ENCODE assay signal across 8 cellular contexts in the genomic region with DNA sequence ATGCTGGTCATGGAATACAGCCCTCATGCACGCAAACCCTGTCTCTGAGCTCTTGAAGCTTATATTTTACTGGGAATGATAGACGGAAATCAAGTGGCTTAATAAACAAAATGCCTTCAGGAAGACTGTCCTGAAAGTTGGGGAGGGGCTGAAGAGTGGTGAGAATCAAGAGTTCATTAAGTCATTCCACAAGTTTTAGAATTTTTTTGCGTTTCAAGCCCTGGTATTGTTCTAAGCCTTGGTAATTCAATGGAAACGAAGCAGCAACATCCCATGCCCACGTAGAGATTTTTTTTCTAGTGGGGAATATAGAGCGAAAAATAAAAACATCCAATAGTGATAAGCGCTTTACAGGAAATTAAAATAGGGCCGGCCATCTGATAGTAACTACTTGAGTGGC. TPM values are rescaled to one million over a fixed set of nuclear protein-coding genes. Genes with fewer than 3 reads are reported as not detected.
A peak's percentile ranks its signal among the peaks of the same experiment; 100 is the strongest.
DNase-seq lines count a peak whose midpoint lies in the region; ATAC-seq and TF ChIP-seq lines count a peak whose summit lies in the region.

No MANE protein-coding gene starts in this region.

- H3K27me3 ChIP-seq in HUES64 (ENCODE audit: insufficient read depth, low read length), result no peaks in the 10 kb centered on the region
- H3K27me3 ChIP-seq in muscle layer of duodenum (ENCODE audit: low read depth, low read length), result no peaks in the 10 kb centered on the region

- peak overlapping the region; percentile 93 for H3K4me3 ChIP-seq in HUES64 (ENCODE audit: low read length)
- peak overlapping the region; percentile 91 to 94 for H3K4me3 ChIP-seq in muscle layer of duodenum (ENCODE audit: low read depth in 1 of 2, low read length in 2 of 2)

- no peak for TF ChIP-seq CTCF in 22Rv1 (IDR thresholded peaks at IDR 0.05)

- no peaks in the 10 kb centered on the region for H3K9me3 Mint-ChIP-seq in central memory CD8-positive, alpha-beta T cell

- no peak for ATAC-seq in central memory CD8-positive, alpha-beta T cell (replicated peaks; ENCODE audit: extremely low read depth, poor library complexity, severe bottlenecking)
- ATAC-seq in HG03571 (IDR thresholded peaks at IDR 0.05; ENCODE audit: unreplicated experiment), result no peak

- no peak for DNase-seq in central memory CD8-positive, alpha-beta T cell (ENCODE audit: low spot score in 2 of 2)
- no peak for DNase-seq in NCI-H146 (lab: John Stamatoyannopoulos, UW)
- no peak for DNase-seq in NCI-H2171 treated with DMSO at 0.1 percent for 48 hours (lab: John Stamatoyannopoulos, UW)
- DNase-seq in NCI-H2171 (lab: John Stamatoyannopoulos, UW), result no peak

- H3K27me3 Mint-ChIP-seq in central memory CD8-positive, alpha-beta T cell, result no peaks in the 10 kb centered on the region

- H3K9me3 ChIP-seq in HUES64 (ENCODE audit: insufficient read depth, low read depth, low read length) (no peaks in the 10 kb centered on the region), muscle layer of duodenum (ENCODE audit: control insufficient read depth in 1 of 2, low read length in 2 of 2) (no peaks in the 10 kb centered on the region)

- H3K27ac ChIP-seq in 22Rv1, result peak overlapping the region; percentile 99
- peak overlapping the region; percentile 99 for H3K27ac ChIP-seq in HUES64 (ENCODE audit: low read depth, low read length)
- peak overlapping the region; percentile 90 for H3K27ac ChIP-seq in muscle layer of duodenum (ENCODE audit: low read length)

- H3K9ac ChIP-seq in HUES64 (ENCODE audit: low read depth, low read length), result peak overlapping the region; percentile 97

- peak overlapping the region; percentile 99 for H3K27ac Mint-ChIP-seq in central memory CD8-positive, alpha-beta T cell (ENCODE audit: low read depth)

- H3K4me1 Mint-ChIP-seq in central memory CD8-positive, alpha-beta T cell, result peaks cover 51% of the 10 kb centered on the region

- H3K36me3 ChIP-seq in HUES64 (ENCODE audit: insufficient read depth, low read length) (peaks cover 21% of the 10 kb centered on the region), muscle layer of duodenum (ENCODE audit: control insufficient read depth in 1 of 2, insufficient read depth in 2 of 2, low read length in 2 of 2) (peaks cover 5 to 9% of the 10 kb centered on the region in 2 donors)

- WGBS in HUES64, result 9% methylated on average over 8 of the region's 8 CpGs

- H3K36me3 Mint-ChIP-seq in central memory CD8-positive, alpha-beta T cell (ENCODE audit: insufficient read depth), result peaks cover 41% of the 10 kb centered on the region

- H3K4me1 ChIP-seq in HUES64 (ENCODE audit: insufficient read depth, low read length) (peaks cover 8% of the 10 kb centered on the region; the same call in 1 of the 2 replicates), muscle layer of duodenum (ENCODE audit: control insufficient read depth in 1 of 2, insufficient read depth in 2 of 2, low read length in 2 of 2) (peaks cover 0 to 12% of the 10 kb centered on the region in 2 donors)

- peak overlapping the region; percentile 100 for H3K4me3 Mint-ChIP-seq in central memory CD8-positive, alpha-beta T cell

RNA-seq across cellular contexts. Expression of gene PFAS, which starts 0.5 kb away (rescaled TPM):
- polyA plus RNA-seq in HUES64 (2013, experiment 1 of 2), result 63.3 TPM
- 55.2 TPM for polyA plus RNA-seq in HUES64 (2013, experiment 2 of 2)

RNA-seq across cellular contexts. Expression of gene CTC1, which starts 1.8 kb away (rescaled TPM):
- 12.4 TPM for polyA plus RNA-seq in HUES64 (2013, experiment 1 of 2)
- polyA plus RNA-seq in HUES64 (2013, experiment 2 of 2), result 10.8 TPM

RNA-seq across cellular contexts. Expression of gene RANGRF, which starts 38.8 kb away (rescaled TPM):
- polyA plus RNA-seq in HUES64 (2013, experiment 1 of 2), result 36.9 TPM
- polyA plus RNA-seq in HUES64 (2013, experiment 2 of 2), result 33.5 TPM

RNA-seq across cellular contexts. Expression of gene AURKB, which starts 39.2 kb away (rescaled TPM):
- 119 TPM for polyA plus RNA-seq in HUES64 (2013, experiment 1 of 2)
- 134 TPM for polyA plus RNA-seq in HUES64 (2013, experiment 2 of 2)

RNA-seq across cellular contexts. Expression of gene SLC25A35, which starts 45.6 kb away (rescaled TPM):
- 2.1 TPM for polyA plus RNA-seq in HUES64 (2013, experiment 1 of 2)
- 2.5 TPM for polyA plus RNA-seq in HUES64 (2013, experiment 2 of 2)
